Comparison of ENCODE assay signal across 13 cellular contexts in genomic region chr20:47704746-47705496, GRCh38.
DNase-seq lines count a peak whose midpoint lies in the region; ATAC-seq and TF ChIP-seq lines count a peak whose summit lies in the region.
"Had no signal": no experiment of that assay in that cellular context is flagged by ENCODE, and none has a peak within 500 bp of the region (broad histone marks: within the 10 kb centered on the region; RNA-seq: fewer than 3 reads in every experiment).

No MANE protein-coding gene starts in this region.

- TF ChIP-seq CTCF in NB4 (IDR thresholded peaks at IDR 0.05; ENCODE audit: low read depth, low read length) = peak; percentile 19
- TF ChIP-seq CTCF in endodermal cell (conservative IDR thresholded peaks at IDR 0.05) = peak; percentile 28

- H3K27me3 ChIP-seq in ACC112 (ENCODE audit: insufficient read depth, low read length) (peaks cover 9% of the 10 kb centered on the region; the same call in 1 of the 2 replicates), endodermal cell (ENCODE audit: control insufficient read depth, insufficient read depth, low read length, poor library complexity, severe bottlenecking) (no peaks in the 10 kb centered on the region), muscle layer of duodenum (ENCODE audit: low read depth, low read length) (no peaks in the 10 kb centered on the region)
- H3K27me3 ChIP-seq: esophagus squamous epithelium had no signal

- H3K4me3 ChIP-seq in ACC112 (ENCODE audit: low read depth, low read length) (0 out of 2 replicates have a peak overlapping the region, but pooled peaks have one; percentile 29), NB4 (ENCODE audit: low read depth, low read length) (no peak overlapping the region), endodermal cell (ENCODE audit: low read length) (no peak overlapping the region), muscle layer of duodenum (ENCODE audit: low read depth in 1 of 2, low read length in 2 of 2) (no peak overlapping the region)
- H3K4me3 ChIP-seq: esophagus squamous epithelium had no signal

- no peak for TF ChIP-seq POLR2A in NB4 (IDR thresholded peaks at IDR 0.05; ENCODE audit: extremely low read depth, insufficient read length)

- H3K4me1 ChIP-seq in ACC112 (ENCODE audit: control insufficient read depth, insufficient read depth, low read length, unreplicated experiment) = peaks cover 9% of the 10 kb centered on the region
- no peaks in the 10 kb centered on the region for H3K4me1 ChIP-seq in endodermal cell (ENCODE audit: control insufficient read depth, insufficient read depth, low read length)
- peaks cover 0 to 13% of the 10 kb centered on the region in 2 donors for H3K4me1 ChIP-seq in muscle layer of duodenum (ENCODE audit: control insufficient read depth in 1 of 2, insufficient read depth in 2 of 2, low read length in 2 of 2)

- no peaks in the 10 kb centered on the region for H3K27me3 Mint-ChIP-seq in endodermal cell (ENCODE audit: insufficient read depth)

- H3K27ac Mint-ChIP-seq in endodermal cell = no peak overlapping the region
- H3K27ac Mint-ChIP-seq: activated CD4-positive, alpha-beta T cell treated with anti-CD3 and anti-CD28 coated beads, Interleukin-2, amount 10 ng/mL, durations not matched to agents 24 days and 14 days; activated T-helper 2 cell treated with anti-CD3 and anti-CD28 coated beads, Interferon-gamma antibody, Interleukin-2, Interleukin-4, amounts not matched to agents 10 μg/mL and 5 μg/mL and 100 μg/mL, durations not matched to agents 14 hours and 24 hours and 36 hours had no signal

- H3K4me1 Mint-ChIP-seq in endodermal cell = peaks cover 11% of the 10 kb centered on the region
- H3K4me1 Mint-ChIP-seq: activated CD4-positive, alpha-beta T cell treated with anti-CD3 and anti-CD28 coated beads, Interleukin-2, amount 10 ng/mL, durations not matched to agents 24 days and 14 days had no signal

- no peaks in the 10 kb centered on the region for H3K9me3 Mint-ChIP-seq in endodermal cell
- H3K9me3 Mint-ChIP-seq: activated CD4-positive, alpha-beta T cell treated with anti-CD3 and anti-CD28 coated beads, Interleukin-2, amount 10 ng/mL, durations not matched to agents 24 days and 14 days; activated T-helper 2 cell treated with anti-CD3 and anti-CD28 coated beads, Interferon-gamma antibody, Interleukin-2, Interleukin-4, amounts not matched to agents 10 μg/mL and 5 μg/mL and 100 μg/mL, durations not matched to agents 14 hours and 24 hours and 36 hours had no signal

- H3K9me3 ChIP-seq in endodermal cell (ENCODE audit: control insufficient read depth, low read length) (no peaks in the 10 kb centered on the region), muscle layer of duodenum (ENCODE audit: control insufficient read depth in 1 of 2, low read length in 2 of 2) (no peaks in the 10 kb centered on the region)
- H3K9me3 ChIP-seq: esophagus squamous epithelium had no signal

- H3K79me2 ChIP-seq in ACC112 (ENCODE audit: control insufficient read depth, insufficient read depth, low read length, unreplicated experiment) = no peaks in the 10 kb centered on the region

- peaks cover 39% of the 10 kb centered on the region for H3K36me3 Mint-ChIP-seq in endodermal cell (ENCODE audit: low read depth)

- H3K9ac ChIP-seq in endodermal cell (ENCODE audit: extremely low read depth, low read length, poor library complexity, severe bottlenecking) = no peak overlapping the region

- H3K4me3 Mint-ChIP-seq in endodermal cell = no peak overlapping the region
- H3K4me3 Mint-ChIP-seq: activated CD4-positive, alpha-beta T cell treated with anti-CD3 and anti-CD28 coated beads, Interleukin-2, amount 10 ng/mL, durations not matched to agents 24 days and 14 days had no signal

- H3K27ac ChIP-seq in ACC112 (ENCODE audit: low read depth, low read length) (no peak overlapping the region), endodermal cell (ENCODE audit: low read depth, low read length) (no peak overlapping the region), muscle layer of duodenum (ENCODE audit: low read length) (peak overlapping the region; percentile 33)

- no peak overlapping the region for H2AFZ ChIP-seq in ACC112 (ENCODE audit: low read length, unreplicated experiment)

- DNase-seq in NB4 (ENCODE audit: low read depth) = peak; percentile 61
- DNase-seq in endodermal cell = no peak
- DNase-seq in OCI-M1 (lab: John Stamatoyannopoulos, UW) = no peak
- no peak for DNase-seq in activated CD4-positive, CD25-positive, alpha-beta regulatory T cell treated with anti-CD3 and anti-CD28 coated beads, Interleukin-2, amount 50 U/mL, for 72 hours
- no peak for DNase-seq in activated effector memory CD4-positive, alpha-beta T cell treated with anti-CD3 and anti-CD28 coated beads, Interleukin-2, amount 50 U/mL, for 16 hours
- DNase-seq: activated CD4-positive, alpha-beta T cell treated with anti-CD3 and anti-CD28 coated beads, Interleukin-2, amount 10 ng/mL, durations not matched to agents 24 days and 14 days; esophagus squamous epithelium; KBM-7; NCI-H2029 had no signal

- no peaks in the 10 kb centered on the region for H3K36me3 ChIP-seq in ACC112 (ENCODE audit: insufficient read depth, low read length)
- peaks cover 60% of the 10 kb centered on the region for H3K36me3 ChIP-seq in endodermal cell (ENCODE audit: control insufficient read depth, insufficient read depth, low read length)
- H3K36me3 ChIP-seq in muscle layer of duodenum (ENCODE audit: control insufficient read depth in 1 of 2, insufficient read depth in 2 of 2, low read length in 2 of 2) = peaks cover 0 to 11% of the 10 kb centered on the region in 2 donors

- 82 to 90% methylated on average over 11 to 15 of the region's 15 CpGs for WGBS in endodermal cell (ENCODE audit: insufficient coverage in 1 of 2, insufficient read length in 1 of 2), 2 experiments

- no peak for ATAC-seq in GM21619 (IDR thresholded peaks at IDR 0.05; ENCODE audit: unreplicated experiment)
